14 cellular contexts compared by ENCODE assay signal in genomic region chr11:46293616-46294015, GRCh38. TPM values are rescaled to one million over a fixed set of nuclear protein-coding genes. Genes with fewer than 3 reads are reported as not detected.
DNase-seq lines count a peak whose midpoint lies in the region; FAIRE-seq lines count a peak whose summit lies in the region.
"Had no signal": no experiment of that assay in that cellular context is flagged by ENCODE, and none has a peak within 500 bp of the region (broad histone marks: within the 10 kb centered on the region; RNA-seq: fewer than 3 reads in every experiment).

No MANE protein-coding gene starts in this region.

- DNase-seq in GM04503 (ENCODE audit: low read depth) = peak; percentile 96
- peak; percentile 92 for DNase-seq in RCC 7860 (ENCODE audit: low spot score)
- DNase-seq in fibroblast of gingiva (ENCODE audit: low read depth) = peak; percentile 94
- DNase-seq in RPMI8226 = no peak
- no peak for DNase-seq in activated CD8-positive, alpha-beta memory T cell treated with anti-CD3 and anti-CD28 coated beads for 24 hours
- no peak for DNase-seq in DMS79 (lab: John Stamatoyannopoulos, UW)
- no peak for DNase-seq in COR-L47 (lab: John Stamatoyannopoulos, UW)
- DNase-seq: activated B cell treated with CpG ODN at 0.5 μM for 24 hours; activated naive CD4-positive, alpha-beta T cell treated with anti-CD3 and anti-CD28 coated beads for 36 hours; GF-D8; NCI-H2081 treated with DMSO at 0.1 percent for 48 hours had no signal

- H3K27ac ChIP-seq in skeletal muscle tissue (ENCODE audit: low read depth, low read length) = peak overlapping the region; percentile 41
- H3K27ac ChIP-seq: parathyroid adenoma had no signal

- FAIRE-seq in RCC 7860 (lab: Jason Lieb, UNC) = peak; percentile 69
- FAIRE-seq: keratinocyte had no signal

- peaks cover 33 to 48% (median 47%) of the 10 kb centered on the region in 3 donors for H3K4me1 ChIP-seq in skeletal muscle tissue (ENCODE audit: control insufficient read depth in 3 of 3, insufficient read depth in 3 of 3, low read length in 3 of 3)

- H3K9me3 ChIP-seq in skeletal muscle tissue (ENCODE audit: control insufficient read depth in 3 of 3, low read length in 3 of 3) = no peaks in the 10 kb centered on the region

- no peaks in the 10 kb centered on the region for H3K27me3 ChIP-seq in skeletal muscle tissue (ENCODE audit: control insufficient read depth in 3 of 3, insufficient read depth in 3 of 3, low read length in 3 of 3)

- H3K4me3 ChIP-seq in skeletal muscle tissue (ENCODE audit: low read length in 3 of 3) = no peak overlapping the region

- peak overlapping the region in 1 of 3 donors; percentile 25 for H3K9ac ChIP-seq in skeletal muscle tissue (ENCODE audit: low read depth in 1 of 3, low read length in 3 of 3)
- H3K9ac ChIP-seq: parathyroid adenoma had no signal

- no peaks in the 10 kb centered on the region for H3K36me3 ChIP-seq in skeletal muscle tissue (ENCODE audit: control insufficient read depth in 3 of 3, insufficient read depth in 3 of 3, low read length in 3 of 3)

RNA-seq across cellular contexts. Expression of gene CREB3L1, which starts 16.2 kb away (rescaled TPM):
- total RNA-seq in skeletal muscle tissue = 12.5 TPM
- total RNA-seq: activated B cell treated with CpG ODN at 0.5 μM for 24 hours had no signal

RNA-seq across cellular contexts. Expression of gene DGKZ, which starts 53.6 kb away (rescaled TPM):
- total RNA-seq in skeletal muscle tissue = 22.4 TPM

Comparison
In these comparisons a context has a peak if more than half of its experiments do, and no peak if none do; other contexts are left out.
1. DNase-seq: peak in GM04503 (single experiment), RCC 7860 (single experiment) and fibroblast of gingiva (single experiment); none in RPMI8226 (single experiment), activated CD8-positive, alpha-beta memory T cell treated with anti-CD3 and anti-CD28 coated beads for 24 hours (single experiment), DMS79 (single experiment) and COR-L47 (single experiment).